In the genomic region with DNA sequence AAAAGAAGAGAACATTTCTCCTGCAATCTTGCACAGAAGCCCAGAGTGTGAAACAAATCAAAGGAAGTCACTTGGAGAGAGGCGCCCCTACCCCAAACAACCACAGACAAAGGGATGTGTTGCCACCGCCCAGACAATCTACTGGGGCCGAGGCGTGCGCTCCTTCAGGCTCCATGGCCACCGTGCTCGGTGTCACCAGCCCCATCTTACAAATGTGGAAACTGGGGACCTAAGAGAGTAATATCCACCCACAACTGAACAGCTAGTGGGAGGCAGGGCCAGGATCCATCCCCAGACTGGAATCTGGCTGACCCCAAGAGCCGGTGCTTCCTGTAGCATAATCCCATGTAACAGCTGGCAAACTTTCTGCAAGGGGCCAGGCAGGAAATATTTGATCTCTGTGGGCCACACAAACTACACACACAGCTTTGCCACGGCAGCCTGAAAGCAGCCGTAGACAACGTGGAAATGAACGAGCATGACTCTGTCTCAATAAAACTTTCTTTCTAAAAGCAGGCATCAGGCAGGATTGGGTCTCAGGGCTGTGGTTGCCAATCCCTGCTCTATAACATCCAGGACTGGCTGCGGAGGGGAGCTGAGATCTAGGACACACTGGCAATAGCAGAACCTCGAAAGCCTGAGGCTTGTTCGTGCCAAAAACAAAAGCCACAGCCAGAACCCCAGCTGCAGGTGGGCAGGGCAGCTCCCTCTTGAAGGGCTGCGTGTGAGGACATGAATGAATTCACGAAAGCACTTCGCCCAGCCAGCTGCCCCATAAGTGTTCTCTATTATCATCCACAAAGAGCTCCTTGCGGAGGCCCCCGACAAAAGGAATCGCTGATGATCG, we compare ENCODE assay signal across 12 cellular contexts. TPM values are rescaled to one million over a fixed set of nuclear protein-coding genes. Genes with fewer than 3 reads are reported as not detected.
DNase-seq lines count a peak whose midpoint lies in the region; ATAC-seq, FAIRE-seq and TF ChIP-seq lines count a peak whose summit lies in the region.
"Had no signal": no experiment of that assay in that cellular context is flagged by ENCODE, and none has a peak within 500 bp of the region (broad histone marks: within the 10 kb centered on the region; RNA-seq: fewer than 3 reads in every experiment).

No MANE protein-coding gene starts in this region.

- H3K36me3 ChIP-seq in K562 (ENCODE audit: control insufficient read depth, insufficient read depth, low read length), result no peaks in the 10 kb centered on the region
- H3K36me3 ChIP-seq in CD4-positive, alpha-beta memory T cell (ENCODE audit: insufficient read depth, low read length), result no peaks in the 10 kb centered on the region
- H3K36me3 ChIP-seq: MG63 had no signal

- FAIRE-seq in K562 (lab: Jason Lieb, UNC), result no peak

- H2BK15ac ChIP-seq in H9 (ENCODE audit: low read depth, low read length), result no peak overlapping the region

- H2AK5ac ChIP-seq in H9 (ENCODE audit: insufficient read length, low read length), result no peak overlapping the region

- H4K20me1 ChIP-seq in H9 (ENCODE audit: control insufficient read depth, insufficient read depth, insufficient read length), result no peaks in the 10 kb centered on the region
- peaks cover 14% of the 10 kb centered on the region; the same call in 1 of the 2 replicates for H4K20me1 ChIP-seq in K562 (replicated peaks; ENCODE audit: control insufficient read depth, insufficient read depth, low read length)

- H3K27ac Mint-ChIP-seq in H9 (peak overlapping the region in 2 of 3 experiments; percentile 65 to 68; a peak in 3 of 7 replicates), neural crest cell (ENCODE audit: unreplicated experiment) (peak overlapping the region; percentile 86)
- peak overlapping the region in 3 of 7 donors; percentile 13 to 59 (median 58) for H3K27ac Mint-ChIP-seq in CD4-positive, alpha-beta memory T cell

- H4K5ac ChIP-seq in H9 (ENCODE audit: insufficient read length, low read depth, low read length), result no peak overlapping the region

- H3K14ac ChIP-seq in H9 (ENCODE audit: insufficient read depth, low read length), result no peak overlapping the region

- H3K23ac ChIP-seq in H9 (ENCODE audit: insufficient read length, low read depth, low read length), result no peak overlapping the region

- H2BK12ac ChIP-seq in H9 (ENCODE audit: insufficient read length, low read depth, low read length), result no peak overlapping the region

- no peak overlapping the region for H3K27ac ChIP-seq in H9 (ENCODE audit: insufficient read length, low read depth, low read length)
- H3K27ac ChIP-seq in K562 (ENCODE audit: extremely low read depth, low read depth, low read length), result no peak overlapping the region
- H3K27ac ChIP-seq in CD4-positive, alpha-beta memory T cell (ENCODE audit: low read depth, low read length), result no peak overlapping the region

- no peak overlapping the region for H3K4ac ChIP-seq in H9 (ENCODE audit: low read depth, low read length)

- no peaks in the 10 kb centered on the region for H3K79me2 ChIP-seq in H9 (ENCODE audit: insufficient read depth, low read length)
- H3K79me2 ChIP-seq in K562 (ENCODE audit: control insufficient read depth, insufficient read depth, low read length), result no peaks in the 10 kb centered on the region

- no TSS peak for BruUV-seq in K562 (replicated peaks; lab: Mats Ljungman, UMichigan)

- TF ChIP-seq CTCF in H9 (conservative IDR thresholded peaks at IDR 0.05), result no peak
- TF ChIP-seq CTCF in K562 (IDR thresholded peaks at IDR 0.05 in 2 of 3, conservative IDR thresholded peaks at IDR 0.05 in 1 of 3; ENCODE audit: insufficient read depth in 2 of 3, low read depth in 1 of 3, low read length in 3 of 3), result no peak
- no peak for TF ChIP-seq CTCF in neural crest cell (conservative IDR thresholded peaks at IDR 0.05)

- no peaks in the 10 kb centered on the region for H3K9me1 ChIP-seq in K562 (ENCODE audit: control insufficient read depth, insufficient read depth, low read length)

- H3K23me2 ChIP-seq in H9 (ENCODE audit: insufficient read length, low read depth, low read length, poor library complexity, severe bottlenecking), result peaks cover 9% of the 10 kb centered on the region

- H3K4me1 Mint-ChIP-seq in H9, result peaks cover 24 to 39% of the 10 kb centered on the region in 2 experiments
- peaks cover 44% of the 10 kb centered on the region for H3K4me1 Mint-ChIP-seq in neural crest cell
- peaks cover 3 to 15% (median 8%) of the 10 kb centered on the region in 4 donors for H3K4me1 Mint-ChIP-seq in CD4-positive, alpha-beta memory T cell

- ATAC-seq in K562 (no peak; the same call in 2 of the 3 replicates), left cardiac atrium (no peak)

- H3K36me3 Mint-ChIP-seq in H9 (ENCODE audit: insufficient read depth in 1 of 3, low read depth in 3 of 3) (peaks cover 6 to 13% (median 10%) of the 10 kb centered on the region in 3 experiments; a peak in 5 of 7 replicates), neural crest cell (ENCODE audit: low read depth) (peaks cover 3% of the 10 kb centered on the region)
- peaks cover 4 to 9% of the 10 kb centered on the region in 2 donors for H3K36me3 Mint-ChIP-seq in CD4-positive, alpha-beta memory T cell

- H3K9ac ChIP-seq in H9 (ENCODE audit: extremely low read depth, insufficient read length, low read length) (peak overlapping the region; percentile 16), K562 (ENCODE audit: insufficient read depth in 1 of 2, low read depth in 2 of 2, low read length in 2 of 2) (no peak overlapping the region; a peak in 1 of 4 replicates)

- H2BK5ac ChIP-seq in H9 (ENCODE audit: insufficient read length, low read length), result no peak overlapping the region

- DNase-seq in H9 (peak; percentile 61), NCI-H2107 (lab: John Stamatoyannopoulos, UW) (peak; percentile 62), K562 (ENCODE audit: extremely low read depth in 1 of 4, low spot score in 3 of 4) (no peak), neural crest cell (ENCODE audit: low read depth, low spot score) (no peak), activated gamma-delta T cell treated with Interleukin-2 at 50 U/mL for 16 hours (no peak), NK-92 (lab: John Stamatoyannopoulos, UW; ENCODE audit: unreplicated experiment) (no peak), left cardiac atrium (no peak)
- DNase-seq in CD4-positive, alpha-beta memory T cell, result no peak
- DNase-seq: erythroblast; MG63; midbrain; stimulated activated CD4-positive, alpha-beta T cell treated with anti-CD3 and anti-CD28 coated beads, Interleukin-4, amount 100 ng/mL, for 1 hour had no signal

- no peak overlapping the region for H3K18ac ChIP-seq in H9 (ENCODE audit: insufficient read length, low read depth, low read length)

- H3K9me3 ChIP-seq in H9 (ENCODE audit: control insufficient read depth, low read depth, low read length) (peaks cover 7% of the 10 kb centered on the region), K562 (replicated peaks; ENCODE audit: control insufficient read depth, insufficient read depth, low read depth, low read length) (peaks cover 6% of the 10 kb centered on the region)
- no peaks in the 10 kb centered on the region for H3K9me3 ChIP-seq in CD4-positive, alpha-beta memory T cell (ENCODE audit: control insufficient read depth in 1 of 2, low read length in 2 of 2)
- H3K9me3 ChIP-seq: MG63 had no signal

- no peak overlapping the region for H3K56ac ChIP-seq in H9 (ENCODE audit: insufficient read length, low read depth, low read length)

- POLR2A ChIA-PET in K562 (lab: Yijun Ruan, JAX), result interaction anchor here (0.6 to 1.4 kb wide), 6 partner anchors 10 to 160 kb away, joined by 3 to 5 read pairs (median 4); no protein-coding TSS in a partner anchor
- POLR2A ChIA-PET in CD4-positive, alpha-beta memory T cell (lab: Charles Lee; ENCODE audit: partially characterized antibody), result no interaction called here

- no peak overlapping the region for H2BK120ac ChIP-seq in H9 (ENCODE audit: low read depth, low read length, poor library complexity, severe bottlenecking)

- H4K8ac ChIP-seq in H9 (replicated peaks; ENCODE audit: insufficient read length, low read depth, low read length), result no peak overlapping the region

- intact Hi-C loops in K562 (cut with micrococcal nuclease), result loop anchor here (5.0 to 10.0 kb wide), 2 partner anchors 141 to 293 kb away; no protein-coding TSS in a partner anchor
- intact Hi-C loops in CD4-positive, alpha-beta memory T cell (cut with micrococcal nuclease), result loop anchor here (2.0 kb wide), 1 partner anchor 323 kb away; no protein-coding TSS in a partner anchor
- intact Hi-C loops in left cardiac atrium (cut with DNase I), result no loop called here

- in situ Hi-C loops in K562 (cut with MboI), result loop anchor here (10.0 kb wide), 1 partner anchor 291 kb away; no protein-coding TSS in a partner anchor

- H3K4me1 ChIP-seq in H9 (ENCODE audit: insufficient read depth, low read length) (peaks cover 3% of the 10 kb centered on the region; the same call in 1 of the 2 replicates), K562 (replicated peaks in 1 of 2; ENCODE audit: control insufficient read depth in 2 of 2, insufficient read depth in 2 of 2, low read length in 2 of 2) (peaks cover 3 to 33% of the 10 kb centered on the region in 2 experiments; a peak in 4 of 5 replicates)
- H3K4me1 ChIP-seq in CD4-positive, alpha-beta memory T cell (ENCODE audit: insufficient read depth, low read length), result peaks cover 6% of the 10 kb centered on the region

- H2BK20ac ChIP-seq in H9 (ENCODE audit: low read depth, low read length, poor library complexity, severe bottlenecking), result no peak overlapping the region

- H3K4me3 Mint-ChIP-seq in H9 (peak overlapping the region; percentile 41 to 68), neural crest cell (peak overlapping the region; percentile 14)
- peak overlapping the region in 1 of 8 donors; percentile 45 for H3K4me3 Mint-ChIP-seq in CD4-positive, alpha-beta memory T cell

- H2AFZ ChIP-seq in H9 (ENCODE audit: low read length), result no peak overlapping the region
- H2AFZ ChIP-seq in K562 (ENCODE audit: low read depth, low read length), result peak overlapping the region; percentile 18; the same call in 1 of the 2 replicates

- no peak overlapping the region for H4K91ac ChIP-seq in H9 (ENCODE audit: insufficient read length, low read depth, low read length)

- H3K4me2 ChIP-seq in H9 (ENCODE audit: insufficient read depth, insufficient read length, low read length), result peak overlapping the region; percentile 74
- no peak overlapping the region for H3K4me2 ChIP-seq in K562 (ENCODE audit: insufficient read depth, low read length)

- no peak for TF ChIP-seq POLR2A in K562 (conservative IDR thresholded peaks at IDR 0.05)

- no peaks in the 10 kb centered on the region for H3K79me1 ChIP-seq in H9 (ENCODE audit: insufficient read depth, low read depth, low read length, poor library complexity, severe bottlenecking)

- TF ChIP-seq RAD21 in K562 (CRISPR knock-in tag; conservative IDR thresholded peaks at IDR 0.05 in 1 of 2, IDR thresholded peaks at IDR 0.05 in 1 of 2), result no peak

- H3K27me3 Mint-ChIP-seq in H9 (ENCODE audit: low read depth), result peaks cover 23% of the 10 kb centered on the region
- H3K27me3 Mint-ChIP-seq in neural crest cell (ENCODE audit: low read depth), result peaks cover 13% of the 10 kb centered on the region
- peaks cover 2 to 7% of the 10 kb centered on the region in 2 donors for H3K27me3 Mint-ChIP-seq in CD4-positive, alpha-beta memory T cell

- no peak overlapping the region for H3T11ph ChIP-seq in H9 (ENCODE audit: low read length)

- CTCF ChIA-PET in K562 (lab: Yijun Ruan, JAX; ENCODE audit: low intra/inter-chr PET ratio), result interaction anchor here (0.7 kb wide), 1 partner anchor 17 kb away, joined by 5 read pairs; no protein-coding TSS in a partner anchor
- CTCF ChIA-PET in CD4-positive, alpha-beta memory T cell (lab: Charles Lee; ENCODE audit: partially characterized antibody), result interaction anchor here (0.6 to 2.8 kb wide), 3 partner anchors 11 to 358 kb away, joined by 3 to 22 read pairs (median 3); no protein-coding TSS in a partner anchor

- peaks cover 5 to 8% of the 10 kb centered on the region in 2 experiments for H3K9me3 Mint-ChIP-seq in H9
- H3K9me3 Mint-ChIP-seq in neural crest cell, result peaks cover 3% of the 10 kb centered on the region
- H3K9me3 Mint-ChIP-seq in CD4-positive, alpha-beta memory T cell, result peaks cover 0 to 12% (median 4%) of the 10 kb centered on the region in 8 donors

- H3K4me3 ChIP-seq in K562, result no peak overlapping the region
- H3K4me3 ChIP-seq in CD4-positive, alpha-beta memory T cell (ENCODE audit: low read length in 2 of 2), result no peak overlapping the region
- H3K4me3 ChIP-seq: MG63 had no signal

- no CpG with 5 or more reads among the region's 22 CpGs for WGBS in H9 (ENCODE audit: extremely low coverage, insufficient read length, low lambda C conversion rate)
- WGBS in K562 (ENCODE audit: insufficient coverage, low coverage, missing lambda C conversion rate), result 26% methylated on average over 22 of the region's 22 CpGs

- TF ChIP-seq EP300 in K562 (IDR thresholded peaks at IDR 0.05; ENCODE audit: low read length), result no peak

- H3K27me3 ChIP-seq in H9 (ENCODE audit: insufficient read depth, low read length), result peaks cover 3% of the 10 kb centered on the region; the same call in 1 of the 2 replicates
- H3K27me3 ChIP-seq in K562 (ENCODE audit: control insufficient read depth in 2 of 2, insufficient read depth in 2 of 2, low read length in 2 of 2), result peaks cover 16 to 49% of the 10 kb centered on the region in 2 experiments; a peak in 4 of 5 replicates
- no peaks in the 10 kb centered on the region for H3K27me3 ChIP-seq in CD4-positive, alpha-beta memory T cell (ENCODE audit: insufficient read depth, low read length)
- H3K27me3 ChIP-seq: MG63 had no signal

RNA-seq across cellular contexts. Expression of a gene that starts 26.6 kb away (rescaled TPM):
- total RNA-seq in H9 (2021), result 52.7 and 53.2 TPM in 2 replicates
- total RNA-seq in K562 (2011; cell fraction: chromatin; rRNA removed; ENCODE audit: low replicate concordance), result 24.8 and 32.7 TPM in 2 replicates
- 24.2 and 24.5 TPM in 2 replicates for total RNA-seq in K562 (2011; cell fraction: nucleolus; rRNA removed)
- total RNA-seq in K562 (2011; cell fraction: nucleoplasm; rRNA removed), result 23.2 and 33.3 TPM in 2 replicates
- 42.0 and 44.2 TPM in 2 replicates for total RNA-seq in K562 (2014; rRNA removed)
- 43.8 and 47.3 TPM in 2 replicates for total RNA-seq in K562 (2014; rRNA removed; fragmentation: Illumina TruSeq; extraction: Trizol)
- 39.4 and 40.4 TPM in 2 replicates for total RNA-seq in K562 (2015; rRNA removed; fragmentation: Illumina TruSeq; extraction: Trizol)
- 57.5 and 61.6 TPM in 2 replicates for total RNA-seq in K562 (2021)
- 38.4 and 44.6 TPM in 2 replicates for polyA plus RNA-seq in K562 (2011; rRNA removed)
- polyA plus RNA-seq in K562 (2011; cell fraction: cytosol; rRNA removed), result 27.8 and 34.2 TPM in 2 replicates
- polyA plus RNA-seq in K562 (2011; cell fraction: nucleus; rRNA removed), result 15.7 and 20.5 TPM in 2 replicates
- polyA plus RNA-seq in K562 (2012), result 26.1 and 33.8 TPM in 2 replicates
- polyA plus RNA-seq in K562 (2014; fragmentation: Illumina TruSeq; extraction: Trizol), result 41.4 and 49.8 TPM in 2 replicates
- 10 to 100 TPM; 61.3 to 76.2 TPM for polyA plus RNA-seq in K562 (2014; fragmentation: Nextera tagmentation; extraction: Ambion mirVana)
- 42.3 and 42.9 TPM in 2 replicates for polyA plus RNA-seq in K562 (2014; rRNA removed)
- 25.6 and 28.3 TPM in 2 replicates for polyA minus RNA-seq in K562 (2011; rRNA and poly(A)+ RNA removed)
- polyA minus RNA-seq in K562 (2011; cell fraction: cytosol; rRNA and poly(A)+ RNA removed), result 13.6 and 17.8 TPM in 2 replicates
- polyA minus RNA-seq in K562 (2011; cell fraction: nucleus; rRNA and poly(A)+ RNA removed), result 10.2 and 13.2 TPM in 2 replicates
- 74.0 and 82.2 TPM in 2 replicates for total RNA-seq in neural crest cell
- 1 to 10 TPM; 1.2 to 1.4 TPM for total RNA-seq in CD4-positive, alpha-beta memory T cell
- polyA plus RNA-seq in CD4-positive, alpha-beta memory T cell, result 1 to 10 TPM in 1 of 2 donors, under 1 TPM in 1; 0.55 to 1.3 TPM
- total RNA-seq in left cardiac atrium, result 1 to 10 TPM; 1.2 to 2.4 TPM

RNA-seq across cellular contexts. Expression of a gene that starts 35.5 kb away (rescaled TPM):
- total RNA-seq in H9 (2021) (4.9 and 5.6 TPM in 2 replicates), K562 (2014; rRNA removed) (not detected in 2 replicates), K562 (2014; rRNA removed; fragmentation: Illumina TruSeq; extraction: Trizol) (not detected in 2 replicates), K562 (2015; rRNA removed; fragmentation: Illumina TruSeq; extraction: Trizol) (not detected in 2 replicates), K562 (2021) (not detected in 2 replicates), neural crest cell (1.2 TPM in 2 replicates), left cardiac atrium (1 to 10 TPM; 2.3 to 2.6 TPM)
- total RNA-seq in K562 (2011; cell fraction: chromatin; rRNA removed; ENCODE audit: low replicate concordance), result not detected in 2 replicates
- not detected in 2 replicates for total RNA-seq in K562 (2011; cell fraction: nucleolus; rRNA removed)
- not detected in 2 replicates for total RNA-seq in K562 (2011; cell fraction: nucleoplasm; rRNA removed)
- polyA plus RNA-seq in K562 (2011; rRNA removed) (0.11 TPM in 1 of 2 replicates, not detected in the other), K562 (2014; fragmentation: Illumina TruSeq; extraction: Trizol) (not detected in 2 replicates), K562 (2014; fragmentation: Nextera tagmentation; extraction: Ambion mirVana) (not detected), K562 (2014; rRNA removed) (not detected in 2 replicates)
- polyA plus RNA-seq in K562 (2011; cell fraction: cytosol; rRNA removed), result not detected in 2 replicates
- polyA plus RNA-seq in K562 (2011; cell fraction: nucleus; rRNA removed), result not detected in 2 replicates
- not detected in 2 replicates for polyA plus RNA-seq in K562 (2012)
- polyA minus RNA-seq in K562 (2011; rRNA and poly(A)+ RNA removed), result not detected in 2 replicates
- not detected in 2 replicates for polyA minus RNA-seq in K562 (2011; cell fraction: cytosol; rRNA and poly(A)+ RNA removed)
- polyA minus RNA-seq in K562 (2011; cell fraction: nucleus; rRNA and poly(A)+ RNA removed), result not detected in 2 replicates
- total RNA-seq in CD4-positive, alpha-beta memory T cell, result 10 to 100 TPM; 11.7 to 13.6 TPM
- polyA plus RNA-seq in CD4-positive, alpha-beta memory T cell, result 10 to 100 TPM; 15.0 to 16.5 TPM

Comparison
In these comparisons a context has a peak if more than half of its experiments do, and no peak if none do; other contexts are left out.
1. DNase-seq: peak in H9 (single experiment) and NCI-H2107 (single experiment); none in K562 (0 of 4), neural crest cell (single experiment), activated gamma-delta T cell treated with Interleukin-2 at 50 U/mL for 16 hours (single experiment), CD4-positive, alpha-beta memory T cell (0 of 5), NK-92 (single experiment) and left cardiac atrium (single experiment).
2. RNA of a gene that starts 26.6 kb away (total RNA-seq): 74.0 to 82.2 TPM in neural crest cell, 52.7 to 53.2 TPM in H9 and 23.2 to 61.6 TPM in K562; 1.2 to 2.4 TPM in left cardiac atrium and 1.2 to 1.4 TPM in CD4-positive, alpha-beta memory T cell; every median in the first group is over 4 times any median in the second.
3. intact Hi-C loops: an anchor here in K562 (5.0 to 10.0 kb wide) and CD4-positive, alpha-beta memory T cell (2.0 kb wide); none called in left cardiac atrium.